In genomic region chr5:81748556-81748955, GRCh38 we compare ENCODE assay signal across 10 cellular contexts. TPM values are rescaled to one million over a fixed set of nuclear protein-coding genes. Genes with fewer than 3 reads are reported as not detected.
DNase-seq lines count a peak whose midpoint lies in the region; ATAC-seq and TF ChIP-seq lines count a peak whose summit lies in the region.
"Had no signal": no experiment of that assay in that cellular context is flagged by ENCODE, and none has a peak within 500 bp of the region (broad histone marks: within the 10 kb centered on the region; RNA-seq: fewer than 3 reads in every experiment).

No MANE protein-coding gene starts in this region.

- RAD21 ChIA-PET in HCT116 (lab: Charles Lee; ENCODE audit: low non-redundant PET in 1 of 2, low total read pairs in 2 of 2, uncharacterized antibody in 2 of 2, unreplicated experiment in 2 of 2): no interaction called here

- H2BK15ac ChIP-seq in neuronal stem cell (ENCODE audit: low read length): no peak overlapping the region

- TF ChIP-seq RAD21 in HCT116 (IDR thresholded peaks at IDR 0.05; ENCODE audit: low read depth): peak; percentile 30

- CTCF ChIA-PET in HCT116 (lab: Charles Lee): no interaction called here

- H3K27me3 ChIP-seq in BLaER1 (no peaks in the 10 kb centered on the region), HCT116 (ENCODE audit: insufficient read depth, low read length) (peaks cover 29% of the 10 kb centered on the region), neuronal stem cell (ENCODE audit: control insufficient read depth in 3 of 3, insufficient read depth in 3 of 3, low read depth in 1 of 3, low read length in 3 of 3) (no peaks in the 10 kb centered on the region)

- H3K4me1 Mint-ChIP-seq in activated naive CD8-positive, alpha-beta T cell treated with anti-CD3 and anti-CD28 coated beads, Interleukin-2, amount 50 U/mL, for 24 hours: peaks cover 31% of the 10 kb centered on the region
- H3K4me1 Mint-ChIP-seq in nephron: peaks cover 53% of the 10 kb centered on the region

- H3K27ac ChIP-seq in BLaER1 (peak overlapping the region; percentile 78), HCT116 (ENCODE audit: low read depth, low read length) (no peak overlapping the region), neuronal stem cell (replicated peaks; ENCODE audit: low read length) (no peak overlapping the region)
- H3K27ac ChIP-seq: SK-N-MC had no signal

- H3K9ac ChIP-seq in BLaER1 (peak overlapping the region; percentile 78), HCT116 (ENCODE audit: low read length) (no peak overlapping the region), neuronal stem cell (ENCODE audit: low read depth, low read length, poor library complexity) (no peak overlapping the region)

- no peak overlapping the region for H2BK5ac ChIP-seq in neuronal stem cell (ENCODE audit: low read length)

- H3K27ac Mint-ChIP-seq in activated naive CD8-positive, alpha-beta T cell treated with anti-CD3 and anti-CD28 coated beads, Interleukin-2, amount 50 U/mL, for 24 hours: no peak overlapping the region
- H3K27ac Mint-ChIP-seq in nephron: peak overlapping the region; percentile 81 to 96 (median 88)

- peaks cover 3% of the 10 kb centered on the region for H3K79me1 ChIP-seq in neuronal stem cell (ENCODE audit: low read depth, low read length)

- H3K4me1 ChIP-seq in BLaER1 (peaks cover 50% of the 10 kb centered on the region), HCT116 (ENCODE audit: control insufficient read depth in 1 of 2, insufficient read depth in 2 of 2, low read length in 2 of 2) (peaks cover 6 to 13% of the 10 kb centered on the region in 2 experiments), neuronal stem cell (ENCODE audit: control insufficient read depth in 2 of 2, insufficient read depth in 1 of 2, low read depth in 1 of 2, low read length in 2 of 2) (peaks cover 9 to 23% of the 10 kb centered on the region in 2 donors)

- peak overlapping the region; percentile 80 for H3K4me3 Mint-ChIP-seq in activated naive CD8-positive, alpha-beta T cell treated with anti-CD3 and anti-CD28 coated beads, Interleukin-2, amount 50 U/mL, for 24 hours
- peak overlapping the region; percentile 91 to 95 (median 93) for H3K4me3 Mint-ChIP-seq in nephron

- H2AFZ ChIP-seq in HCT116 (ENCODE audit: low read depth, low read length, poor library complexity, severe bottlenecking) (no peak overlapping the region), neuronal stem cell (ENCODE audit: low read length) (no peak overlapping the region)

- no peaks in the 10 kb centered on the region for H3K36me3 Mint-ChIP-seq in activated naive CD8-positive, alpha-beta T cell treated with anti-CD3 and anti-CD28 coated beads, Interleukin-2, amount 50 U/mL, for 24 hours (ENCODE audit: low read depth)
- peaks cover 3% of the 10 kb centered on the region for H3K36me3 Mint-ChIP-seq in nephron (ENCODE audit: low read depth)

- peaks cover 51% of the 10 kb centered on the region for H4K20me1 ChIP-seq in BLaER1
- H4K20me1 ChIP-seq in HCT116 (ENCODE audit: insufficient read depth): no peaks in the 10 kb centered on the region

- intact Hi-C loops in HCT116 (cut with micrococcal nuclease) (loop anchor here (2.0 to 5.0 kb wide), 2 partner anchors 242 to 321 kb away; no protein-coding TSS in a partner anchor), lower leg skin (cut with DNase I; ENCODE audit: low total_unique reads) (loop anchor here (10.0 kb wide), 1 partner anchor 324 kb away; no protein-coding TSS in a partner anchor)

- no TSS peak for BruUV-seq in HCT116 (replicated peaks; lab: Mats Ljungman, UMichigan)

- no peak overlapping the region for H2AK5ac ChIP-seq in neuronal stem cell (ENCODE audit: low read depth, low read length)

- H3K18ac ChIP-seq in neuronal stem cell (ENCODE audit: low read length): no peak overlapping the region

- WGBS in neuronal stem cell (ENCODE audit: extremely low coverage in 2 of 2, insufficient read length in 2 of 2, insufficient replicate concordance in 1 of 2), 2 donors: no CpG with 5 or more reads among the region's 3 CpGs
- WGBS in lower leg skin, 2 donors: 46 to 53% methylated on average over 3 of the region's 3 CpGs

- DNase-seq in HCT116 (ENCODE audit: low read depth, low spot score): no peak
- DNase-seq in activated naive CD8-positive, alpha-beta T cell treated with anti-CD3 and anti-CD28 coated beads, Interleukin-2, amount 50 U/mL, for 24 hours: no peak
- DNase-seq in neuronal stem cell (ENCODE audit: low spot score): no peak
- DNase-seq in lower leg skin (ENCODE audit: low spot score in 2 of 2): no peak
- DNase-seq in AG08395 (ENCODE audit: low spot score): no peak
- no peak for DNase-seq in NCI-H524 treated with DMSO at 0.1 percent for 48 hours (lab: John Stamatoyannopoulos, UW)
- DNase-seq: MG63 had no signal

- ATAC-seq in HCT116: no peak
- ATAC-seq in activated naive CD8-positive, alpha-beta T cell treated with anti-CD3 and anti-CD28 coated beads, Interleukin-2, amount 50 U/mL, for 24 hours: no peak

- no peaks in the 10 kb centered on the region for H3K9me3 Mint-ChIP-seq in activated naive CD8-positive, alpha-beta T cell treated with anti-CD3 and anti-CD28 coated beads, Interleukin-2, amount 50 U/mL, for 24 hours
- no peaks in the 10 kb centered on the region for H3K9me3 Mint-ChIP-seq in nephron

- TF ChIP-seq CTCF in HCT116 (IDR thresholded peaks at IDR 0.05 in 2 of 3, conservative IDR thresholded peaks at IDR 0.05 in 1 of 3; ENCODE audit: borderline replicate concordance in 1 of 3, insufficient read depth in 1 of 3, low read depth in 2 of 3, low read length in 2 of 3): no peak
- TF ChIP-seq CTCF in nephron (IDR thresholded peaks at IDR 0.05; ENCODE audit: unreplicated experiment in 3 of 3): no peak
- no peak for TF ChIP-seq CTCF in lower leg skin (IDR thresholded peaks at IDR 0.05)

- H3K36me3 ChIP-seq in BLaER1 (0 out of 2 replicates have a peak, but pooled peaks cover 2% of the 10 kb centered on the region), HCT116 (ENCODE audit: control insufficient read depth in 1 of 2, insufficient read depth in 2 of 2, low read length in 2 of 2) (no peaks in the 10 kb centered on the region), neuronal stem cell (replicated peaks in 1 of 2; ENCODE audit: control insufficient read depth in 2 of 2, insufficient read depth in 2 of 2, low read length in 2 of 2) (peaks cover 0 to 7% of the 10 kb centered on the region in 2 donors)
- H3K36me3 ChIP-seq: MG63 had no signal

- H3K23ac ChIP-seq in neuronal stem cell (ENCODE audit: low read depth, low read length, poor library complexity): no peak overlapping the region

- H3K4me3 ChIP-seq in BLaER1: peak overlapping the region; percentile 77
- H3K4me3 ChIP-seq in HCT116 (replicated peaks in 1 of 2; ENCODE audit: low read depth in 1 of 2, low read length in 2 of 2): no peak overlapping the region
- peak overlapping the region in 1 of 2 donors; percentile 80 for H3K4me3 ChIP-seq in neuronal stem cell (ENCODE audit: low read length in 2 of 2)
- H3K4me3 ChIP-seq in lower leg skin (ENCODE audit: low read depth, poor library complexity, severe bottlenecking): no peak overlapping the region

- no peak overlapping the region for H4K91ac ChIP-seq in neuronal stem cell (ENCODE audit: low read depth, low read length, poor library complexity)

- H3K9me2 ChIP-seq in HCT116 (ENCODE audit: insufficient read depth): no peaks in the 10 kb centered on the region

- no peaks in the 10 kb centered on the region for H3K27me3 Mint-ChIP-seq in activated naive CD8-positive, alpha-beta T cell treated with anti-CD3 and anti-CD28 coated beads, Interleukin-2, amount 50 U/mL, for 24 hours
- H3K27me3 Mint-ChIP-seq in nephron (ENCODE audit: low read depth): no peaks in the 10 kb centered on the region

- H4K8ac ChIP-seq in neuronal stem cell (ENCODE audit: low read depth, low read length): no peak overlapping the region

- no peak overlapping the region for H2BK120ac ChIP-seq in neuronal stem cell (ENCODE audit: low read depth, low read length)

- H2BK12ac ChIP-seq in neuronal stem cell (ENCODE audit: low read length): no peak overlapping the region

- no peak for TF ChIP-seq POLR2A in HCT116 (IDR thresholded peaks at IDR 0.05; ENCODE audit: borderline replicate concordance, extremely low read depth, insufficient read depth, insufficient read length)
- TF ChIP-seq POLR2A in lower leg skin (IDR thresholded peaks at IDR 0.05): no peak

- POLR2A ChIA-PET in HCT116 (lab: Charles Lee): no interaction called here

- H3K79me2 ChIP-seq in HCT116 (ENCODE audit: insufficient read depth, low read length): no peaks in the 10 kb centered on the region

- H3K14ac ChIP-seq in neuronal stem cell (ENCODE audit: low read length): no peak overlapping the region

- no peaks in the 10 kb centered on the region for H3K9me3 ChIP-seq in BLaER1
- H3K9me3 ChIP-seq in HCT116 (ENCODE audit: control insufficient read depth in 1 of 2, insufficient read depth in 1 of 2, low read depth in 1 of 2, low read length in 2 of 2): no peaks in the 10 kb centered on the region
- peaks cover 0 to 3% of the 10 kb centered on the region in 2 donors for H3K9me3 ChIP-seq in neuronal stem cell (replicated peaks in 1 of 2; ENCODE audit: control insufficient read depth in 2 of 2, insufficient read depth in 1 of 2, low read depth in 1 of 2, low read length in 2 of 2)
- H3K9me3 ChIP-seq: MG63 had no signal

- H3K4me2 ChIP-seq in BLaER1 (peak overlapping the region; percentile 83), HCT116 (ENCODE audit: low read length) (no peak overlapping the region), neuronal stem cell (ENCODE audit: insufficient read depth, low read length, poor library complexity, severe bottlenecking) (no peak overlapping the region)

- H3K4ac ChIP-seq in neuronal stem cell (ENCODE audit: low read length): no peak overlapping the region

TF ChIP-seq in HCT116, 20 proteins besides CTCF, POLR2A, EP300 and RAD21 (continues in another document):
- TF ChIP-seq YY1 (IDR thresholded peaks at IDR 0.05; ENCODE audit: extremely low read depth, insufficient replicate concordance, low read depth, low read length) (no peak), SRF (IDR thresholded peaks at IDR 0.05; ENCODE audit: low read depth) (no peak), FOSL1 (IDR thresholded peaks at IDR 0.05; ENCODE audit: low read depth) (no peak), JUND (IDR thresholded peaks at IDR 0.05) (no peak)

RNA-seq across cellular contexts. Expression of gene SSBP2, which starts 2.3 kb away (rescaled TPM):
- total RNA-seq in HCT116 (2021; ENCODE audit: unreplicated experiment): 5.2 TPM
- polyA plus RNA-seq in HCT116 (2012): 4.0 TPM in 2 replicates
- polyA plus RNA-seq in neuronal stem cell (2013, experiment 1 of 2): 130 TPM
- polyA plus RNA-seq in neuronal stem cell (2013, experiment 2 of 2): 125 TPM
- total RNA-seq in lower leg skin: 10 to 100 TPM; 45.3 to 83.1 (median 61.7) TPM
